In the genomic region with DNA sequence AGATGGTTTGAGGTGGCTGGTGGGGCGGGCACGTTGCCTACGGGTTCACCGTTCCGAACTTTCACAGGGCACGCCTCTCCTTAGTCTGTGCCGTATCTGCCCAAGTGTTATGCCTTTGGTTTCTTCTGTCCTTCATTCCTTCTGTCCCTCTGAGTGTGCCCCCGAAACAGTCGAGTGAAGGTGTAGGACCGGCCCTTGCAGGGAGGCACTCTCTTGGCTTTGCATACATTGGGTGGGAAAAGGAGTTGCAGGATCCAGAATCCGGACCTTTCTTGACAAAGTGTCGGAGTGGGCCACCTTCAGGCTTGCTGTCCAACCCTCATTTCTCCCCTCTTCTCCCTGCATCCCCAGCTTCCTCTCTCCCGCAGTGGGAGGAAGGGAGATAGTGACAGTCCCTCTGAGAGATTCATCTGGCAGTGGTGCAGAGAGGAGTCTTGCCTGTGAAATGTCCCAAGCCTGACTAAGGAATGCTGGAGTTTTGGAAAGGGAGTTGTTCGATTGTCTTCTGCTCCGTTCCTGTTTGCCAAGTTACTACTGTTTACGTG, we compare ENCODE assay signal across 8 cellular contexts. TPM values are rescaled to one million over a fixed set of nuclear protein-coding genes. Genes with fewer than 3 reads are reported as not detected.
DNase-seq lines count a peak whose midpoint lies in the region; ATAC-seq and TF ChIP-seq lines count a peak whose summit lies in the region.

No MANE protein-coding gene starts in this region.

- in situ Hi-C loops in HAP-1 (cut with MboI; ENCODE audit: low sequenced_read_pairs): no loop called here

- DNase-seq in CD1c-positive myeloid dendritic cell (ENCODE audit: extremely low spot score): peak; percentile 26
- DNase-seq in HAP-1 (ENCODE audit: low spot score in 2 of 2): no peak
- peak; percentile 15 to 38 for DNase-seq in SJCRH30
- DNase-seq in epithelial cell of esophagus (ENCODE audit: low read depth): peak; percentile 35
- DNase-seq in naive B cell: no peak
- DNase-seq in COLO668 (lab: John Stamatoyannopoulos, UW; ENCODE audit: unreplicated experiment): no peak
- DNase-seq in effector CD4-positive, alpha-beta T cell: no peak

- H3K4me1 Mint-ChIP-seq in naive B cell: peaks cover 51 to 66% (median 65%) of the 10 kb centered on the region in 3 donors

- H3K9me3 ChIP-seq in HAP-1 (no peaks in the 10 kb centered on the region), SJCRH30 (replicated peaks) (no peaks in the 10 kb centered on the region)

- H3K4me3 ChIP-seq in HAP-1: peak overlapping the region; percentile 93
- H3K4me3 ChIP-seq in SJCRH30: peak overlapping the region; percentile 71
- H3K4me3 ChIP-seq in epithelial cell of esophagus (ENCODE audit: low read length): peak overlapping the region; percentile 88

- peak; percentile 54 to 55 for ATAC-seq in naive B cell (ENCODE audit: low read depth in 2 of 2)
- no peak for ATAC-seq in HG02623 (IDR thresholded peaks at IDR 0.05; ENCODE audit: unreplicated experiment)

- H3K27me3 Mint-ChIP-seq in naive B cell: no peaks in the 10 kb centered on the region

- H3K9me3 Mint-ChIP-seq in naive B cell: no peaks in the 10 kb centered on the region

- H3K27me3 ChIP-seq in HAP-1 (ENCODE audit: low read depth): no peaks in the 10 kb centered on the region
- no peaks in the 10 kb centered on the region for H3K27me3 ChIP-seq in SJCRH30

- peak overlapping the region; percentile 71 for H3K27ac ChIP-seq in SJCRH30

- no peaks in the 10 kb centered on the region for H3K36me3 ChIP-seq in HAP-1 (replicated peaks)
- H3K36me3 ChIP-seq in SJCRH30: no peaks in the 10 kb centered on the region

- TF ChIP-seq CTCF in epithelial cell of esophagus (IDR thresholded peaks at IDR 0.05; ENCODE audit: insufficient read depth, low read depth, low read length, missing control alignments): no peak

- no peaks in the 10 kb centered on the region for H3K36me3 Mint-ChIP-seq in naive B cell

- peak overlapping the region; percentile 92 to 99 (median 97) for H3K27ac Mint-ChIP-seq in naive B cell

- no peaks in the 10 kb centered on the region; the same call in none of the 2 replicates for H3K4me1 ChIP-seq in HAP-1
- H3K4me1 ChIP-seq in SJCRH30: peaks cover 9% of the 10 kb centered on the region; the same call in 1 of the 2 replicates

- peak overlapping the region; percentile 94 to 99 (median 98) for H3K4me3 Mint-ChIP-seq in naive B cell

RNA-seq across cellular contexts. Expression of a gene that starts 0.6 kb away (rescaled TPM):
- total RNA-seq in SJCRH30 (2014; rRNA removed; shearing (Covaris generic)): 32.5 and 35.4 TPM in 2 replicates
- polyA plus RNA-seq in naive B cell (ENCODE audit: low read depth in 6 of 6): 10 to 100 TPM; 21.4 to 32.7 (median 27.8) TPM

RNA-seq across cellular contexts. Expression of a gene that starts 0.8 kb away (rescaled TPM):
- total RNA-seq in SJCRH30 (2014; rRNA removed; shearing (Covaris generic)): 0.25 and 0.81 TPM in 2 replicates
- polyA plus RNA-seq in naive B cell (ENCODE audit: low read depth in 6 of 6): under 1 TPM in 3 of 6 donors, not detected in 3; 0.09 to 0.13 (median 0.12) TPM

Comparison
In these comparisons a context has a peak if more than half of its experiments do, and no peak if none do; other contexts are left out.
1. DNase-seq: peak in CD1c-positive myeloid dendritic cell (single experiment), SJCRH30 (2 of 2) and epithelial cell of esophagus (single experiment); none in HAP-1 (0 of 2), naive B cell (single experiment), COLO668 (single experiment) and effector CD4-positive, alpha-beta T cell (single experiment).
2. Peak in every context shown above with its lines, with median percentiles within 50 percentile points of each other: H3K4me3 ChIP-seq.